1 cellular context compared by ENCODE assay signal in genomic region chr4:98662055-98662453, GRCh38.
TF ChIP-seq lines count a peak whose summit lies in the region.

No MANE protein-coding gene starts in this region.

TF ChIP-seq in K562, 482 proteins besides CTCF, POLR2A, EP300 and RAD21 (continued from another document):
- TF ChIP-seq ZNF511 (CRISPR knock-in tag; IDR thresholded peaks at IDR 0.05) (no peak), RFX1 (IDR thresholded peaks at IDR 0.05) (no peak), ZNF165 (CRISPR knock-in tag; IDR thresholded peaks at IDR 0.05; ENCODE audit: borderline replicate concordance) (no peak), ZBTB49 (CRISPR knock-in tag; IDR thresholded peaks at IDR 0.05; ENCODE audit: borderline replicate concordance) (no peak), ZNF584 (CRISPR knock-in tag; IDR thresholded peaks at IDR 0.05; ENCODE audit: low read depth) (no peak), CHD4 (IDR thresholded peaks at IDR 0.05; ENCODE audit: insufficient read depth, insufficient replicate concordance, low read depth, low read length, poor library complexity, severe bottlenecking) (no peak), XRCC5 (IDR thresholded peaks at IDR 0.05; ENCODE audit: low read depth, low read length) (no peak), BMI1 (IDR thresholded peaks at IDR 0.05; ENCODE audit: low read length) (peak; percentile 72), POLR3A (IDR thresholded peaks at IDR 0.05; ENCODE audit: borderline replicate concordance, extremely low read depth, insufficient read depth, insufficient read length) (no peak), ZNF174 (CRISPR knock-in tag; IDR thresholded peaks at IDR 0.05) (no peak), ZFP36 (IDR thresholded peaks at IDR 0.05; ENCODE audit: low read depth, low read length, partially characterized antibody) (peak; percentile 27), ZBTB2 (IDR thresholded peaks at IDR 0.05) (no peak), E2F8 (IDR thresholded peaks at IDR 0.05; ENCODE audit: low read depth, partially characterized antibody) (no peak), CHD1 (IDR thresholded peaks at IDR 0.05; ENCODE audit: low read length) (no peak), PREB (CRISPR knock-in tag; IDR thresholded peaks at IDR 0.05) (no peak), SMAD1 (IDR thresholded peaks at IDR 0.05; ENCODE audit: low read depth, low read length, partially characterized antibody) (no peak), CBX8 (IDR thresholded peaks at IDR 0.05; ENCODE audit: borderline replicate concordance, extremely low read depth, low read depth, low read length, poor library complexity, severe bottlenecking) (peak; percentile 98), FUS (optimal IDR thresholded peaks at IDR 0.05; ENCODE audit: low read depth, low read length) (no peak), BHLHE40 (IDR thresholded peaks at IDR 0.05; ENCODE audit: low read length) (no peak), CBFB (CRISPR knock-in tag; IDR thresholded peaks at IDR 0.05) (no peak), FOSL1 (tag; conservative IDR thresholded peaks at IDR 0.05) (peak; percentile 4; the same call in 1 of the 2 replicates), RBM25 (IDR thresholded peaks at IDR 0.05; ENCODE audit: low read depth, low read length, severe bottlenecking) (no peak), MCM5 (IDR thresholded peaks at IDR 0.05; ENCODE audit: low read depth) (no peak), PTRF (tag; IDR thresholded peaks at IDR 0.05) (no peak), MITF (IDR thresholded peaks at IDR 0.05) (no peak), GTF2E2 (tag; IDR thresholded peaks at IDR 0.05) (no peak), CEBPZ (IDR thresholded peaks at IDR 0.05; ENCODE audit: borderline replicate concordance, low read depth, low read length) (no peak), ZBTB1 (CRISPR knock-in tag; IDR thresholded peaks at IDR 0.05; ENCODE audit: borderline replicate concordance, low read depth) (no peak), IFI16 (CRISPR knock-in tag; IDR thresholded peaks at IDR 0.05) (no peak), PRMT5 (CRISPR knock-in tag; IDR thresholded peaks at IDR 0.05) (no peak), RNF2 (IDR thresholded peaks at IDR 0.05) (no peak), ZNF384 (IDR thresholded peaks at IDR 0.05; ENCODE audit: low read depth, low read length) (no peak), EHMT2 (IDR thresholded peaks at IDR 0.05) (no peak), SAFB (IDR thresholded peaks at IDR 0.05; ENCODE audit: borderline replicate concordance, low read depth, low read length) (no peak), ZFP30 (CRISPR knock-in tag; IDR thresholded peaks at IDR 0.05; ENCODE audit: borderline replicate concordance) (no peak)
